In the genomic region with DNA sequence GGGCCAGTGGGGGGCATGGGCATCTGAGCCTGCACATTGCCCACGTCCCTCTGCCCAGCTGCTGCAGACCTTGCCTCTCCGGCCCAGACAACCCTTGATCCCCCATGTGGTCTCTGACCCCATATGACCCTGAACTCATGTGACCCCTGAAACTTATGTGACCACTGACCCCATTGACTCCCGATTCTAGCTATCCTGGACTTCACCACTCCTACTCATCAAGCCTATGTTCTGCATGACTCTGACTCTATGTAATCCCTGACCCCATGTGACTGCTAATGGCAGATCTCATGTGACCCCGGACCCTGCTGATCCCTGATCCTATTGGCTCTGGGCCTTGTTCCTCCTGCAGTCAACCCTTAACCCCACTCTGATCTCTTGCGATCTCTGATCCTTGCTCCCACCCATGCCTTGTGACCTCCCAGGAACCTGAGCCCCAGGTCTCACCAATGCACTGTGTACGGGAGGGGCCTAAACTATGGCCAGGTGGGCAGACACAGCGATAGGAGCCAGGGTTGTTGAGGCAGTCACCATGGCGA, we compare ENCODE assay signal across 11 cellular contexts. TPM values are rescaled to one million over a fixed set of nuclear protein-coding genes. Genes with fewer than 3 reads are reported as not detected.
DNase-seq lines count a peak whose midpoint lies in the region; ATAC-seq lines count a peak whose summit lies in the region.
"Had no signal": no experiment of that assay in that cellular context is flagged by ENCODE, and none has a peak within 500 bp of the region (broad histone marks: within the 10 kb centered on the region; RNA-seq: fewer than 3 reads in every experiment).

No MANE protein-coding gene starts in this region.

- peaks cover 73% of the 10 kb centered on the region for H3K4me1 Mint-ChIP-seq in activated T-cell treated with anti-CD3 and anti-CD28 coated beads, Interleukin-2, amount 50 U/mL, for 24 hours (ENCODE audit: low read depth)
- H3K4me1 Mint-ChIP-seq in activated T-helper 2 cell treated with anti-CD3 and anti-CD28 coated beads, Interferon-gamma antibody, Interleukin-2, Interleukin-4, amounts not matched to agents 10 μg/mL and 5 μg/mL and 100 μg/mL, durations not matched to agents 14 hours and 24 hours and 36 hours (ENCODE audit: low read depth) = peaks cover 56% of the 10 kb centered on the region
- H3K4me1 Mint-ChIP-seq in stimulated activated memory B cell treated with anti-CD40 and anti-IgM and Interleukin-4, amounts not matched to agents 10 μg/mL and 1 μg/mL and 100 μg/mL, for 72 hours = peaks cover 70% of the 10 kb centered on the region

- peak overlapping the region; percentile 54 for H3K27ac Mint-ChIP-seq in activated T-cell treated with anti-CD3 and anti-CD28 coated beads, Interleukin-2, amount 50 U/mL, for 24 hours
- peak overlapping the region; percentile 1 for H3K27ac Mint-ChIP-seq in activated T-helper 2 cell treated with anti-CD3 and anti-CD28 coated beads, Interferon-gamma antibody, Interleukin-2, Interleukin-4, amounts not matched to agents 10 μg/mL and 5 μg/mL and 100 μg/mL, durations not matched to agents 14 hours and 24 hours and 36 hours
- peak overlapping the region; percentile 77 for H3K27ac Mint-ChIP-seq in stimulated activated memory B cell treated with anti-CD40 and anti-IgM and Interleukin-4, amounts not matched to agents 10 μg/mL and 1 μg/mL and 100 μg/mL, for 72 hours

- H3K36me3 Mint-ChIP-seq in activated T-cell treated with anti-CD3 and anti-CD28 coated beads, Interleukin-2, amount 50 U/mL, for 24 hours (ENCODE audit: low read depth) = peaks cover 26% of the 10 kb centered on the region
- H3K36me3 Mint-ChIP-seq in activated T-helper 2 cell treated with anti-CD3 and anti-CD28 coated beads, Interferon-gamma antibody, Interleukin-2, Interleukin-4, amounts not matched to agents 10 μg/mL and 5 μg/mL and 100 μg/mL, durations not matched to agents 14 hours and 24 hours and 36 hours (ENCODE audit: low read depth) = peaks cover 41% of the 10 kb centered on the region
- no peaks in the 10 kb centered on the region for H3K36me3 Mint-ChIP-seq in stimulated activated memory B cell treated with anti-CD40 and anti-IgM and Interleukin-4, amounts not matched to agents 10 μg/mL and 1 μg/mL and 100 μg/mL, for 72 hours

- no peaks in the 10 kb centered on the region for H3K9me3 Mint-ChIP-seq in activated T-cell treated with anti-CD3 and anti-CD28 coated beads, Interleukin-2, amount 50 U/mL, for 24 hours
- no peaks in the 10 kb centered on the region for H3K9me3 Mint-ChIP-seq in activated T-helper 2 cell treated with anti-CD3 and anti-CD28 coated beads, Interferon-gamma antibody, Interleukin-2, Interleukin-4, amounts not matched to agents 10 μg/mL and 5 μg/mL and 100 μg/mL, durations not matched to agents 14 hours and 24 hours and 36 hours
- no peaks in the 10 kb centered on the region for H3K9me3 Mint-ChIP-seq in stimulated activated memory B cell treated with anti-CD40 and anti-IgM and Interleukin-4, amounts not matched to agents 10 μg/mL and 1 μg/mL and 100 μg/mL, for 72 hours

- no peaks in the 10 kb centered on the region for H3K27me3 Mint-ChIP-seq in activated T-cell treated with anti-CD3 and anti-CD28 coated beads, Interleukin-2, amount 50 U/mL, for 24 hours
- H3K27me3 Mint-ChIP-seq in activated T-helper 2 cell treated with anti-CD3 and anti-CD28 coated beads, Interferon-gamma antibody, Interleukin-2, Interleukin-4, amounts not matched to agents 10 μg/mL and 5 μg/mL and 100 μg/mL, durations not matched to agents 14 hours and 24 hours and 36 hours (ENCODE audit: low read depth) = no peaks in the 10 kb centered on the region
- no peaks in the 10 kb centered on the region for H3K27me3 Mint-ChIP-seq in stimulated activated memory B cell treated with anti-CD40 and anti-IgM and Interleukin-4, amounts not matched to agents 10 μg/mL and 1 μg/mL and 100 μg/mL, for 72 hours

- H3K4me3 Mint-ChIP-seq in activated T-cell treated with anti-CD3 and anti-CD28 coated beads, Interleukin-2, amount 50 U/mL, for 24 hours = no peak overlapping the region
- H3K4me3 Mint-ChIP-seq in activated T-helper 2 cell treated with anti-CD3 and anti-CD28 coated beads, Interferon-gamma antibody, Interleukin-2, Interleukin-4, amounts not matched to agents 10 μg/mL and 5 μg/mL and 100 μg/mL, durations not matched to agents 14 hours and 24 hours and 36 hours (ENCODE audit: low read depth) = no peak overlapping the region
- no peak overlapping the region for H3K4me3 Mint-ChIP-seq in stimulated activated memory B cell treated with anti-CD40 and anti-IgM and Interleukin-4, amounts not matched to agents 10 μg/mL and 1 μg/mL and 100 μg/mL, for 72 hours

- ATAC-seq in stimulated activated memory B cell treated with anti-CD40 and anti-IgM and Interleukin-4, amounts not matched to agents 10 μg/mL and 1 μg/mL and 100 μg/mL, for 72 hours = no peak
- no peak for ATAC-seq in GM18502 (IDR thresholded peaks at IDR 0.05; ENCODE audit: poor library complexity, unreplicated experiment)
- no peak for ATAC-seq in GM21723 (IDR thresholded peaks at IDR 0.05; ENCODE audit: unreplicated experiment)

- intact Hi-C loops in activated T-helper 2 cell treated with anti-CD3 and anti-CD28 coated beads, Interferon-gamma antibody, Interleukin-2, Interleukin-4, amounts not matched to agents 10 μg/mL and 5 μg/mL and 100 μg/mL, durations not matched to agents 14 hours and 24 hours and 36 hours (cut with micrococcal nuclease) = no loop called here

- no peak for DNase-seq in activated T-cell treated with anti-CD3 and anti-CD28 coated beads, Interleukin-2, amount 50 U/mL, for 24 hours
- DNase-seq in activated T-cell treated with anti-CD3 and anti-CD28 coated beads, Interleukin-2, amount 50 U/mL, for 1 hour = no peak
- DNase-seq in NAMALWA (ENCODE audit: low spot score) = peak; percentile 56
- no peak for DNase-seq in activated T-helper 2 cell treated with anti-CD3 and anti-CD28 coated beads, Interferon-gamma antibody, Interleukin-2, Interleukin-4, amounts not matched to agents 10 μg/mL and 5 μg/mL and 100 μg/mL, durations not matched to agents 14 hours and 24 hours and 36 hours (ENCODE audit: low spot score)
- no peak for DNase-seq in UCSD-AML1 (lab: John Stamatoyannopoulos, UW; ENCODE audit: unreplicated experiment)
- DNase-seq: foreskin melanocyte, NCI-H446, uterus had no signal

RNA-seq across cellular contexts. Expression of a gene that starts 5.7 kb away (rescaled TPM):
- total RNA-seq in activated T-helper 2 cell treated with anti-CD3 and anti-CD28 coated beads, Interferon-gamma antibody, Interleukin-2, Interleukin-4, amounts not matched to agents 10 μg/mL and 5 μg/mL and 100 μg/mL, durations not matched to agents 14 hours and 24 hours and 36 hours = 85.3 and 86.4 TPM in 2 replicates

RNA-seq across cellular contexts. Expression of a gene that starts 17.8 kb away (rescaled TPM):
- 63.6 and 63.8 TPM in 2 replicates for total RNA-seq in activated T-helper 2 cell treated with anti-CD3 and anti-CD28 coated beads, Interferon-gamma antibody, Interleukin-2, Interleukin-4, amounts not matched to agents 10 μg/mL and 5 μg/mL and 100 μg/mL, durations not matched to agents 14 hours and 24 hours and 36 hours

RNA-seq across cellular contexts. Expression of a gene that starts 19.9 kb away (rescaled TPM):
- 31.5 and 32.0 TPM in 2 replicates for total RNA-seq in activated T-helper 2 cell treated with anti-CD3 and anti-CD28 coated beads, Interferon-gamma antibody, Interleukin-2, Interleukin-4, amounts not matched to agents 10 μg/mL and 5 μg/mL and 100 μg/mL, durations not matched to agents 14 hours and 24 hours and 36 hours

RNA-seq across cellular contexts. Expression of a gene that starts 23.4 kb away (rescaled TPM):
- total RNA-seq in activated T-helper 2 cell treated with anti-CD3 and anti-CD28 coated beads, Interferon-gamma antibody, Interleukin-2, Interleukin-4, amounts not matched to agents 10 μg/mL and 5 μg/mL and 100 μg/mL, durations not matched to agents 14 hours and 24 hours and 36 hours = 163 and 168 TPM in 2 replicates

RNA-seq across cellular contexts. Expression of a gene that starts 27.6 kb away (rescaled TPM):
- total RNA-seq in activated T-helper 2 cell treated with anti-CD3 and anti-CD28 coated beads, Interferon-gamma antibody, Interleukin-2, Interleukin-4, amounts not matched to agents 10 μg/mL and 5 μg/mL and 100 μg/mL, durations not matched to agents 14 hours and 24 hours and 36 hours = 94.4 and 95.8 TPM in 2 replicates

Comparison
In these comparisons a context has a peak if more than half of its experiments do, and no peak if none do; other contexts are left out.
1. H3K27ac Mint-ChIP-seq: peak in every context shown above with its lines; median percentile 77 in stimulated activated memory B cell treated with anti-CD40 and anti-IgM and Interleukin-4, amounts not matched to agents 10 μg/mL and 1 μg/mL and 100 μg/mL, for 72 hours; 54 in activated T-cell treated with anti-CD3 and anti-CD28 coated beads, Interleukin-2, amount 50 U/mL, for 24 hours; 1 in activated T-helper 2 cell treated with anti-CD3 and anti-CD28 coated beads, Interferon-gamma antibody, Interleukin-2, Interleukin-4, amounts not matched to agents 10 μg/mL and 5 μg/mL and 100 μg/mL, durations not matched to agents 14 hours and 24 hours and 36 hours.